In genomic region chr5:93289915-93290314, GRCh38 we compare ENCODE assay signal across 31 cellular contexts.
"Had no signal": no experiment of that assay in that cellular context is flagged by ENCODE, and none has a peak within 500 bp of the region (broad histone marks: within the 10 kb centered on the region; RNA-seq: fewer than 3 reads in every experiment).

No MANE protein-coding gene starts in this region.

- H3K4me3 Mint-ChIP-seq: activated naive CD4-positive, alpha-beta T cell treated with anti-CD3 and anti-CD28 coated beads for 36 hours; activated naive CD8-positive, alpha-beta T cell treated with anti-CD3 and anti-CD28 coated beads for 36 hours; activated T-cell treated with anti-CD3 and anti-CD28 coated beads, Interleukin-2, amount 50 U/mL, for 72 hours; brain; mesothelial cell of epicardium; naive thymus-derived CD4-positive, alpha-beta T cell; neural crest cell; stimulated activated naive B cell treated with anti-CD40 and anti-IgM and Interleukin-4, amounts not matched to agents 10 μg/mL and 1 μg/mL and 100 μg/mL, for 72 hours; T-helper 2 cell treated with Interferon-gamma antibody and Interleukin-4, amounts not matched to agents 5 μg/mL and 100 μg/mL, for 36 hours had no signal

- H3K36me3 ChIP-seq: adrenal gland, stomach, thyroid gland, upper lobe of right lung had no signal

- H3K4me3 ChIP-seq: adrenal gland, coronary artery, dorsolateral prefrontal cortex, psoas muscle, smooth muscle cell, stomach, thyroid gland, upper lobe of right lung had no signal

- ATAC-seq: activated T-cell treated with anti-CD3 and anti-CD28 coated beads, Interleukin-2, amount 50 U/mL, for 72 hours; left colon; naive thymus-derived CD4-positive, alpha-beta T cell; psoas muscle; stimulated activated naive B cell treated with anti-CD40 and anti-IgM and Interleukin-4, amounts not matched to agents 10 μg/mL and 1 μg/mL and 100 μg/mL, for 72 hours; upper lobe of right lung had no signal

- H3K27ac Mint-ChIP-seq: activated naive CD4-positive, alpha-beta T cell treated with anti-CD3 and anti-CD28 coated beads for 36 hours; activated naive CD8-positive, alpha-beta T cell treated with anti-CD3 and anti-CD28 coated beads for 36 hours; activated T-cell treated with anti-CD3 and anti-CD28 coated beads, Interleukin-2, amount 50 U/mL, for 72 hours; mesothelial cell of epicardium; naive thymus-derived CD4-positive, alpha-beta T cell; stimulated activated naive B cell treated with anti-CD40 and anti-IgM and Interleukin-4, amounts not matched to agents 10 μg/mL and 1 μg/mL and 100 μg/mL, for 72 hours; T-helper 2 cell treated with Interferon-gamma antibody and Interleukin-4, amounts not matched to agents 5 μg/mL and 100 μg/mL, for 36 hours had no signal

- H3K36me3 Mint-ChIP-seq: activated naive CD8-positive, alpha-beta T cell treated with anti-CD3 and anti-CD28 coated beads for 36 hours; naive thymus-derived CD4-positive, alpha-beta T cell; stimulated activated naive B cell treated with anti-CD40 and anti-IgM and Interleukin-4, amounts not matched to agents 10 μg/mL and 1 μg/mL and 100 μg/mL, for 72 hours had no signal

- H3K4me1 ChIP-seq: adrenal gland, parathyroid adenoma, psoas muscle, stomach, thyroid gland, upper lobe of right lung had no signal

- H3K27ac ChIP-seq: adrenal gland, coronary artery, dorsolateral prefrontal cortex, parathyroid adenoma, psoas muscle, stomach, thyroid gland, upper lobe of right lung had no signal

- H3K4me1 Mint-ChIP-seq: activated naive CD8-positive, alpha-beta T cell treated with anti-CD3 and anti-CD28 coated beads for 36 hours; mesothelial cell of epicardium; naive thymus-derived CD4-positive, alpha-beta T cell; stimulated activated naive B cell treated with anti-CD40 and anti-IgM and Interleukin-4, amounts not matched to agents 10 μg/mL and 1 μg/mL and 100 μg/mL, for 72 hours had no signal

- H3K9me3 ChIP-seq: adrenal gland, thyroid gland had no signal

- DNase-seq: activated CD4-positive, alpha-beta T cell treated with anti-CD3 and anti-CD28 coated beads for 4 hours; activated CD4-positive, alpha-beta T cell treated with anti-CD3 and anti-CD28 coated beads, Interleukin-2, amount 50 U/mL, for 4 hours; activated CD4-positive, CD25-positive, alpha-beta regulatory T cell; activated naive CD4-positive, alpha-beta T cell treated with anti-CD3 and anti-CD28 coated beads for 36 hours; activated naive CD8-positive, alpha-beta T cell treated with anti-CD3 and anti-CD28 coated beads for 36 hours; activated T-cell treated with anti-CD3 and anti-CD28 coated beads for 4 hours; activated T-cell treated with anti-CD3 and anti-CD28 coated beads, Interleukin-2, amount 50 U/mL, for 72 hours; adrenal gland; aorta; dorsolateral prefrontal cortex; effector memory CD4-positive, alpha-beta T cell; head of caudate nucleus; hippocampal formation; left colon; mammary epithelial cell; naive thymus-derived CD4-positive, alpha-beta T cell; occipital lobe; psoas muscle; stimulated activated CD4-positive, alpha-beta T cell treated with anti-CD3 and anti-CD28 coated beads, Interleukin-1b, Interleukin-23, amount 100 ng/mL, for 48 hours; stimulated activated naive B cell treated with anti-CD40 and anti-IgM and Interleukin-4, amounts not matched to agents 10 μg/mL and 1 μg/mL and 100 μg/mL, for 72 hours; stomach; thyroid gland; upper lobe of right lung had no signal

- H3K27me3 Mint-ChIP-seq: activated naive CD8-positive, alpha-beta T cell treated with anti-CD3 and anti-CD28 coated beads for 36 hours; naive thymus-derived CD4-positive, alpha-beta T cell; stimulated activated naive B cell treated with anti-CD40 and anti-IgM and Interleukin-4, amounts not matched to agents 10 μg/mL and 1 μg/mL and 100 μg/mL, for 72 hours had no signal

- H3K27me3 ChIP-seq: adrenal gland, dorsolateral prefrontal cortex, stomach, thyroid gland, upper lobe of right lung had no signal

- H2AFZ ChIP-seq: parathyroid adenoma had no signal

- H3K9ac ChIP-seq: parathyroid adenoma had no signal

- H3K4me2 ChIP-seq: smooth muscle cell had no signal

- FAIRE-seq: keratinocyte had no signal

- H3K79me2 ChIP-seq: parathyroid adenoma had no signal
